9 cellular contexts compared by ENCODE assay signal in the genomic region with DNA sequence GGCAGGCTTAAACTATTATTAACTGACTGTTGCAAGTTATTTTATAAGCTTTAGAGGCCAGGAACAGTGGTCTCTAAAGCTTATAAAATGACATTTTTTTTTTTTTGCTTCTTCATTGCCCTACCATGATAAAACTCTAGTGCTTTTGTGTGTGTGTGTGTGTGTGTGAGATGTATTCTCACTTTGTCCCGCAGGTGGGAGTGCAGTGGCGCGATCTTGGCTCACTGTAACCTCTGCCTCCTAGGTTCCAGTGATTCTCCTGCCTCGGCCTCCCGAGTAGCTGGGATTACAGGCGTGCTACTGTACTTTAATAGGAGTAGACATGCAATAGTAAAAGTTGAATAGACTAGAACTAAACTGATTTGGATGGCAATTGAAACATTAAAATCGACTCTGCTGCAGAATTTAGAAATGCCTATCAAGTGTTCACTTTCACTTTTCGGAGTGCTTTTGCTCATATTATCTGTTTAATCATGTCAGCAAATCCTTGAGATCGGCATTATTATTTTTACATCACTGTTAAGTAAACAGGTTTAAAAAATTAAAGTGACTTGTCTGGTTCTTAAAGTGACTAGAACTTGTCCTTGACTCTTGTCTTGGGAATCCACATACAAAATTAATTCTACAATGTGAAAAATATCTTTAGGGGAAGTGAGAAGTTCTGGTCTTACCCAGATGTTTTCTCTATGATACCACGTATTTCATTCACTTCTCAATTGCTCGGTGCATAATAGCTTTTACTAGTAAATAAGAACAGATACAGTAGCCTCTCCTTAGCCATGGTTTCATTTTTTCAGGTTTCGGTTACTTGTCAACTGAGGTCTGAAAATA. TPM values are rescaled to one million over a fixed set of nuclear protein-coding genes. Genes with fewer than 3 reads are reported as not detected.
DNase-seq lines count a peak whose midpoint lies in the region; ATAC-seq and TF ChIP-seq lines count a peak whose summit lies in the region.
"Had no signal": no experiment of that assay in that cellular context is flagged by ENCODE, and none has a peak within 500 bp of the region (broad histone marks: within the 10 kb centered on the region; RNA-seq: fewer than 3 reads in every experiment).

No MANE protein-coding gene starts in this region.

- H3K4me2 ChIP-seq in HCT116 (ENCODE audit: low read length) = peak overlapping the region; percentile 63

- RAD21 ChIA-PET in HCT116 (lab: Charles Lee; ENCODE audit: low non-redundant PET in 1 of 2, low total read pairs in 2 of 2, uncharacterized antibody in 2 of 2, unreplicated experiment in 2 of 2) = no interaction called here

- CTCF ChIA-PET in HCT116 (lab: Charles Lee) = interaction anchor here (0.7 to 2.2 kb wide), 6 partner anchors 7 to 55 kb away, joined by 3 to 11 read pairs (median 4); partner anchors contain the start of gene PCTP

- peak; percentile 85 for ATAC-seq in GM19025 (IDR thresholded peaks at IDR 0.05; ENCODE audit: low read depth, unreplicated experiment)
- ATAC-seq in HCT116 = peak; percentile 77
- ATAC-seq in HG03558 (IDR thresholded peaks at IDR 0.05; ENCODE audit: extremely low read depth, unreplicated experiment) = peak; percentile 66
- no peak for ATAC-seq in psoas muscle
- ATAC-seq in body of pancreas = no peak

- H3K27me3 ChIP-seq in HCT116 (ENCODE audit: insufficient read depth, low read length) (no peaks in the 10 kb centered on the region), psoas muscle (ENCODE audit: insufficient read depth in 3 of 3, low read length in 2 of 3) (no peaks in the 10 kb centered on the region), body of pancreas (no peaks in the 10 kb centered on the region)
- H3K27me3 ChIP-seq: esophagus squamous epithelium had no signal

- TF ChIP-seq RAD21 in HCT116 (IDR thresholded peaks at IDR 0.05; ENCODE audit: low read depth) = peak; percentile 41

- DNase-seq in HCT116 (ENCODE audit: low read depth, low spot score) = no peak
- DNase-seq in psoas muscle = no peak
- DNase-seq in midbrain (lab: John Stamatoyannopoulos, UW) = no peak
- DNase-seq in activated effector memory CD4-positive, alpha-beta T cell treated with Interleukin-2 at 50 U/mL for 16 hours = no peak
- no peak for DNase-seq in body of pancreas
- DNase-seq: activated CD4-positive, alpha-beta T cell treated with anti-CD3 and anti-CD28 coated beads, Interleukin-2, amount 50 U/mL, for 1 hour; esophagus squamous epithelium had no signal

- H3K4me1 ChIP-seq in HCT116 (ENCODE audit: control insufficient read depth in 1 of 2, insufficient read depth in 2 of 2, low read length in 2 of 2) (peaks cover 9 to 16% of the 10 kb centered on the region in 2 experiments; a peak in 3 of 4 replicates), psoas muscle (peaks cover 14% of the 10 kb centered on the region), body of pancreas (no peaks in the 10 kb centered on the region)
- H3K4me1 ChIP-seq: esophagus squamous epithelium had no signal

- no peak for TF ChIP-seq POLR2A in HCT116 (IDR thresholded peaks at IDR 0.05; ENCODE audit: borderline replicate concordance, extremely low read depth, insufficient read depth, insufficient read length)
- TF ChIP-seq POLR2A in body of pancreas (IDR thresholded peaks at IDR 0.05) = no peak

- H3K4me3 ChIP-seq in HCT116 (replicated peaks in 1 of 2; ENCODE audit: low read depth in 1 of 2, low read length in 2 of 2) (peak overlapping the region; percentile 6 to 28), psoas muscle (no peak overlapping the region), body of pancreas (no peak overlapping the region)
- H3K4me3 ChIP-seq: esophagus squamous epithelium had no signal

- H3K27ac ChIP-seq in HCT116 (ENCODE audit: low read depth, low read length) = no peak overlapping the region
- peak overlapping the region; percentile 77 for H3K27ac ChIP-seq in psoas muscle
- H3K27ac ChIP-seq in body of pancreas = no peak overlapping the region
- H3K27ac ChIP-seq: esophagus squamous epithelium had no signal

- H4K20me1 ChIP-seq in HCT116 (ENCODE audit: insufficient read depth) = no peaks in the 10 kb centered on the region

- intact Hi-C loops in HCT116 (cut with micrococcal nuclease) (no loop called here), psoas muscle (cut with DNase I) (no loop called here), body of pancreas (cut with DNase I) (no loop called here)

- H3K9ac ChIP-seq in HCT116 (ENCODE audit: low read length) = 0 out of 2 replicates have a peak overlapping the region, but pooled peaks have one; percentile 3

- H3K79me2 ChIP-seq in HCT116 (ENCODE audit: insufficient read depth, low read length) = no peaks in the 10 kb centered on the region

- peak; percentile 3 to 35 (median 24); a peak in 2 of 6 replicates for TF ChIP-seq CTCF in HCT116 (IDR thresholded peaks at IDR 0.05 in 2 of 3, conservative IDR thresholded peaks at IDR 0.05 in 1 of 3; ENCODE audit: borderline replicate concordance in 1 of 3, insufficient read depth in 1 of 3, low read depth in 2 of 3, low read length in 2 of 3)
- no peak for TF ChIP-seq CTCF in psoas muscle (IDR thresholded peaks at IDR 0.05)
- no peak for TF ChIP-seq CTCF in body of pancreas (IDR thresholded peaks at IDR 0.05)

- BruUV-seq in HCT116 (replicated peaks; lab: Mats Ljungman, UMichigan) = no TSS peak

- peak overlapping the region; percentile 81 for H2AFZ ChIP-seq in HCT116 (ENCODE audit: low read depth, low read length, poor library complexity, severe bottlenecking)

- POLR2A ChIA-PET in HCT116 (lab: Charles Lee) = interaction anchor here (0.6 to 3.2 kb wide), 5 partner anchors 8 to 20 kb away, joined by 3 to 21 read pairs (median 4); partner anchors contain the start of gene PCTP

- H3K36me3 ChIP-seq in HCT116 (ENCODE audit: control insufficient read depth in 1 of 2, insufficient read depth in 2 of 2, low read length in 2 of 2) = no peaks in the 10 kb centered on the region
- H3K36me3 ChIP-seq in psoas muscle (ENCODE audit: insufficient read depth in 1 of 2, low read depth in 1 of 2) = no peaks in the 10 kb centered on the region
- H3K36me3 ChIP-seq in body of pancreas (replicated peaks in 1 of 2; ENCODE audit: insufficient read depth in 1 of 2, low read depth in 2 of 2) = no peaks in the 10 kb centered on the region
- H3K36me3 ChIP-seq: esophagus squamous epithelium had no signal

- WGBS in psoas muscle, 3 donors = 38 to 67% (median 49%) methylated on average over 12 of the region's 12 CpGs
- WGBS in body of pancreas, 2 donors = 49 to 58% methylated on average over 12 of the region's 12 CpGs

- H3K9me3 ChIP-seq in HCT116 (ENCODE audit: control insufficient read depth in 1 of 2, insufficient read depth in 1 of 2, low read depth in 1 of 2, low read length in 2 of 2) (no peaks in the 10 kb centered on the region), psoas muscle (no peaks in the 10 kb centered on the region), body of pancreas (no peaks in the 10 kb centered on the region)
- H3K9me3 ChIP-seq: esophagus squamous epithelium had no signal

- no peaks in the 10 kb centered on the region for H3K9me2 ChIP-seq in HCT116 (ENCODE audit: insufficient read depth)

TF ChIP-seq in HCT116, 20 proteins besides CTCF, POLR2A, EP300 and RAD21:
- TF ChIP-seq CBX3 (IDR thresholded peaks at IDR 0.05; ENCODE audit: low read depth) (no peak), FOSL1 (IDR thresholded peaks at IDR 0.05; ENCODE audit: low read depth) (0 out of 2 replicates have a peak, but pooled peaks have one; percentile 11)
TF ChIP-seq in HCT116: peak in this region for 1.

RNA-seq across cellular contexts. Expression of gene PCTP, which starts 8.4 kb away (rescaled TPM):
- total RNA-seq in HCT116 (2021; ENCODE audit: unreplicated experiment) (16.3 TPM), psoas muscle (10 to 100 TPM in 3 of 4 donors, 1 to 10 TPM in 1; 9.7 to 24.8 (median 12.2) TPM), body of pancreas (10 to 100 TPM in 1 of 2 donors, 1 to 10 TPM in 1; 5.6 to 13.0 TPM)
- 15.7 and 17.8 TPM in 2 replicates for polyA plus RNA-seq in HCT116 (2012)
- 10 to 100 TPM; 14.7 to 19.4 (median 14.9) TPM for polyA plus RNA-seq in psoas muscle

RNA-seq across cellular contexts. Expression of gene TMEM100, which starts 19.8 kb away (rescaled TPM):
- total RNA-seq in HCT116 (2021; ENCODE audit: unreplicated experiment) (not detected), psoas muscle (1 to 10 TPM; 2.3 to 8.2 (median 4.9) TPM), body of pancreas (1 to 10 TPM; 2.9 to 5.6 TPM)
- not detected in 2 replicates for polyA plus RNA-seq in HCT116 (2012)
- polyA plus RNA-seq in psoas muscle = 10 to 100 TPM in 2 of 3 donors, 1 to 10 TPM in 1; 2.3 to 79.9 (median 13.3) TPM

Comparison
In these comparisons a context has a peak if more than half of its experiments do, and no peak if none do; other contexts are left out.
1. ATAC-seq: peak in GM19025 (single experiment), HCT116 (single experiment) and HG03558 (single experiment); none in psoas muscle (0 of 4) and body of pancreas (single experiment).
2. H3K4me3 ChIP-seq: peak in HCT116 (2 of 2); none in psoas muscle (single experiment) and body of pancreas (0 of 2).
3. CTCF ChIP-seq: peak in HCT116 (3 of 3); none in psoas muscle (single experiment) and body of pancreas (0 of 7).